In genomic region chr5:174793684-174794328, GRCh38 we compare ENCODE assay signal across 8 cellular contexts.
A peak's percentile ranks its signal among the peaks of the same experiment; 100 is the strongest.
DNase-seq lines count a peak whose midpoint lies in the region; ATAC-seq, FAIRE-seq and TF ChIP-seq lines count a peak whose summit lies in the region.

No MANE protein-coding gene starts in this region.

- no peak for FAIRE-seq in frontal cortex (lab: Jason Lieb, UNC)

- H3K36me3 ChIP-seq in Panc1 (ENCODE audit: control insufficient read depth, insufficient read depth, low read length) (no peaks in the 10 kb centered on the region), osteoblast (ENCODE audit: insufficient read depth, low read length) (no peaks in the 10 kb centered on the region), upper lobe of right lung (no peaks in the 10 kb centered on the region)

- in situ Hi-C loops in Panc1 (cut with HindIII; ENCODE audit: low pct_unique_long_range_greater_than_20kb, low sequenced_read_pairs): no loop called here

- H3K27ac ChIP-seq in Panc1 (ENCODE audit: low read length): no peak overlapping the region
- no peak overlapping the region for H3K27ac ChIP-seq in osteoblast (ENCODE audit: low read depth, low read length)
- no peak overlapping the region for H3K27ac ChIP-seq in upper lobe of right lung

- no peaks in the 10 kb centered on the region for H3K79me2 ChIP-seq in osteoblast (ENCODE audit: insufficient read depth, low read length)

- BruUV-seq in Panc1 (replicated peaks; lab: Mats Ljungman, UMichigan): no TSS peak

- no peaks in the 10 kb centered on the region for H4K20me1 ChIP-seq in osteoblast (ENCODE audit: insufficient read depth, low read length)

- ATAC-seq in HG03159 (IDR thresholded peaks at IDR 0.05; ENCODE audit: unreplicated experiment) (peak; percentile 86), Panc1 (peak; percentile 96), upper lobe of right lung (peak; percentile 88)

- peak overlapping the region; percentile 51 for H3K4me2 ChIP-seq in osteoblast (ENCODE audit: insufficient read depth, low read length)

- peak; percentile 4 to 23 for DNase-seq in SHP77 (lab: John Stamatoyannopoulos, UW)
- DNase-seq in SHP77 treated with DMSO at 0.1 percent for 48 hours (lab: John Stamatoyannopoulos, UW): no peak
- DNase-seq in Panc1 (ENCODE audit: low read depth, low spot score): peak; percentile 17
- peak; percentile 81 for DNase-seq in activated effector memory CD4-positive, alpha-beta T cell treated with anti-CD3 and anti-CD28 coated beads, Interleukin-2, amount 50 U/mL, for 16 hours
- DNase-seq in frontal cortex (ENCODE audit: low spot score in 2 of 2): peak; percentile 56 to 73
- peak; percentile 85 for DNase-seq in osteoblast (ENCODE audit: insufficient read length, low spot score, missing footprints)
- DNase-seq in upper lobe of right lung: peak; percentile 76

- H2AFZ ChIP-seq in osteoblast (ENCODE audit: low read length): peak overlapping the region; percentile 18

- peak overlapping the region in 1 of 2 experiments; percentile 35; a peak in 2 of 4 replicates for H3K4me3 ChIP-seq in Panc1 (ENCODE audit: low read depth in 2 of 2, low read length in 2 of 2)
- no peak overlapping the region for H3K4me3 ChIP-seq in osteoblast (ENCODE audit: insufficient read depth, low read length)
- H3K4me3 ChIP-seq in upper lobe of right lung: no peak overlapping the region

- H3K4me1 ChIP-seq in Panc1 (ENCODE audit: control insufficient read depth, insufficient read depth, low read length) (no peaks in the 10 kb centered on the region; the same call in 1 of the 2 replicates), osteoblast (ENCODE audit: insufficient read depth, low read length) (no peaks in the 10 kb centered on the region), upper lobe of right lung (no peaks in the 10 kb centered on the region)

- peak; percentile 98 for TF ChIP-seq CTCF in Panc1 (IDR thresholded peaks at IDR 0.05)
- peak; percentile 72 for TF ChIP-seq CTCF in osteoblast (IDR thresholded peaks at IDR 0.05; ENCODE audit: extremely low read depth, low read depth, low read length)
- peak; percentile 77 for TF ChIP-seq CTCF in upper lobe of right lung (IDR thresholded peaks at IDR 0.05)

- H3K9me3 ChIP-seq in Panc1 (ENCODE audit: control insufficient read depth, insufficient read depth, low read depth, low read length) (no peaks in the 10 kb centered on the region), osteoblast (ENCODE audit: low read depth, low read length) (no peaks in the 10 kb centered on the region), upper lobe of right lung (no peaks in the 10 kb centered on the region)

- CTCF ChIA-PET in Panc1 (lab: Charles Lee): interaction anchor here (0.6 to 3.0 kb wide), 6 partner anchors 9 to 498 kb away, joined by 4 to 13 read pairs (median 6); no protein-coding TSS in a partner anchor

- POLR2A ChIA-PET in Panc1 (lab: Charles Lee): no interaction called here

- intact Hi-C loops in Panc1 (cut with micrococcal nuclease; ENCODE audit: unreplicated experiment): loop anchor here (1.0 to 2.0 kb wide), 2 partner anchors 375 to 467 kb away; no protein-coding TSS in a partner anchor
- intact Hi-C loops in upper lobe of right lung (cut with DNase I): loop anchor here (10.0 kb wide), 1 partner anchor 379 kb away; no protein-coding TSS in a partner anchor

- peaks cover 5% of the 10 kb centered on the region; the same call in 1 of the 2 replicates for H3K27me3 ChIP-seq in Panc1 (ENCODE audit: control insufficient read depth, insufficient read depth, low read length)
- no peaks in the 10 kb centered on the region for H3K27me3 ChIP-seq in osteoblast (ENCODE audit: insufficient read depth, low read length)
- peaks cover 16% of the 10 kb centered on the region for H3K27me3 ChIP-seq in upper lobe of right lung
